ENCODE assay signal across 14 cellular contexts in the genomic region with DNA sequence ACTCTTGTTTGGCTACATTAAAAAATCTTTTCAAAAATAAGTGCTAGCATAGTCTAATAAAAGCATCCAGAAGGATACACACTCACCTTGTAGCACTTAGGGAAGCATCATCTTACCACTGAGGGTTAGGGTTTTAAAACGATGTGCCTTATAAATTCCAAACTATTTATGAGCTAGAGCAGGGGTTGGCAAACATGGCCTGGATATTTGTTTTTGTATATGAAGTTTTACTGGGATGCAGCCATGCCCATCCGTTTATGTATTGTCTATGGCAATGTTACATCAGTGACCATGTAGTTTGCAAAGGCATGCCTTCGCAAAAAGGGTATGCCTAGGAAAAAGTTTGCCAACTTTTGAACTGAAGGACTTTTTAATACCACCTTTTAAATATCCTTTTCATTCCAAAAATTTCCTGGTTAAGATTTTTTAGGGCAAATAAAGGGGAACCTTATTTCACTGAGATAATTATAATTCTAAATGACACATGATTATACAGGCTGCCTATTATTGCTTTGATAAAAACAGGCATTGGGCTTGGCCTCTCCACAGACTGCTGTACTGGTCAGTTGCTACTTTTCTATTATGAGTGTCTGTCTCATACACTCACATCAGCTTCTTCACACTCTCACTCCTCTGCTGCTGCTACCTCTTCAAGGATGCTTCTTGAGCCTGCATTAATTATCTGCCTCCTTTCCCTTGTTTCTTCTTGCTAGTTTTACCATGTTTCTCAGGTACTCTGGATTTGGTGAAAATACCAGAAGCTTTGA. TPM values are rescaled to one million over a fixed set of nuclear protein-coding genes. Genes with fewer than 3 reads are reported as not detected.
DNase-seq lines count a peak whose midpoint lies in the region; ATAC-seq and TF ChIP-seq lines count a peak whose summit lies in the region.
"Had no signal": no experiment of that assay in that cellular context is flagged by ENCODE, and none has a peak within 500 bp of the region (broad histone marks: within the 10 kb centered on the region; RNA-seq: fewer than 3 reads in every experiment).

No MANE protein-coding gene starts in this region.

- peaks cover 26% of the 10 kb centered on the region for H3K4me1 Mint-ChIP-seq in WTC11
- peaks cover 5% of the 10 kb centered on the region for H3K4me1 Mint-ChIP-seq in nephron progenitor cell

- H3K9me3 Mint-ChIP-seq in WTC11 = no peaks in the 10 kb centered on the region
- H3K9me3 Mint-ChIP-seq in nephron progenitor cell = no peaks in the 10 kb centered on the region
- H3K9me3 Mint-ChIP-seq: CD4-positive, alpha-beta memory T cell had no signal

- H3K4me3 ChIP-seq in right cardiac atrium (ENCODE audit: low read length) = no peak overlapping the region
- H3K4me3 ChIP-seq: HAP-1 had no signal

- POLR2A ChIA-PET in WTC11 (lab: Charles Lee) = no interaction called here

- no peak for DNase-seq in left ventricle myocardium superior
- DNase-seq in right cardiac atrium = no peak
- DNase-seq in DMS79 treated with DMSO at 0.1 percent for 48 hours (lab: John Stamatoyannopoulos, UW) = peak; percentile 25
- DNase-seq in WTC11 (ENCODE audit: low spot score) = no peak
- no peak for DNase-seq in nephron progenitor cell
- DNase-seq in mucosa of gallbladder (ENCODE audit: low spot score) = no peak
- no peak for DNase-seq in NCI-H146 (lab: John Stamatoyannopoulos, UW)
- DNase-seq in T-helper 1 cell = no peak
- DNase-seq: BE2C; CD4-positive, alpha-beta memory T cell; DMS153; GF-D8 had no signal

- intact Hi-C loops in left ventricle myocardium superior (cut with micrococcal nuclease) = no loop called here
- intact Hi-C loops in right cardiac atrium (cut with DNase I) = no loop called here

- H3K27me3 Mint-ChIP-seq in WTC11 (ENCODE audit: low read depth) = no peaks in the 10 kb centered on the region
- no peaks in the 10 kb centered on the region for H3K27me3 Mint-ChIP-seq in nephron progenitor cell (ENCODE audit: low read depth, poor library complexity)
- H3K27me3 Mint-ChIP-seq: CD4-positive, alpha-beta memory T cell had no signal

- peaks cover 3% of the 10 kb centered on the region for H3K4me1 ChIP-seq in right cardiac atrium (ENCODE audit: control insufficient read depth, insufficient read depth, low read length)
- H3K4me1 ChIP-seq: BE2C had no signal

- no peak overlapping the region for H3K27ac ChIP-seq in right cardiac atrium (ENCODE audit: low read length)
- H3K27ac ChIP-seq: C4-2B had no signal

- H3K27me3 ChIP-seq in right cardiac atrium (ENCODE audit: control insufficient read depth, insufficient read depth) = no peaks in the 10 kb centered on the region
- H3K27me3 ChIP-seq: BE2C had no signal

- WGBS in right cardiac atrium = 81% methylated on average over 3 of the region's 3 CpGs

- no peaks in the 10 kb centered on the region for H3K9me3 ChIP-seq in right cardiac atrium (ENCODE audit: control insufficient read depth, low read length)
- H3K9me3 ChIP-seq: BE2C, HAP-1 had no signal

- ATAC-seq in left ventricle myocardium superior (peak; percentile 22), right cardiac atrium (no peak), WTC11 (no peak)

- CTCF ChIA-PET in WTC11 (lab: Charles Lee) = no interaction called here

- H3K4me3 Mint-ChIP-seq in WTC11 = no peak overlapping the region
- H3K4me3 Mint-ChIP-seq in nephron progenitor cell = no peak overlapping the region
- H3K4me3 Mint-ChIP-seq: CD4-positive, alpha-beta memory T cell had no signal

- TF ChIP-seq CTCF in WTC11 (IDR thresholded peaks at IDR 0.05) (no peak), nephron progenitor cell (IDR thresholded peaks at IDR 0.05) (no peak)

- H3K27ac Mint-ChIP-seq in WTC11 (peak overlapping the region; percentile 47; the same call in 1 of the 2 replicates), nephron progenitor cell (peak overlapping the region; percentile 7)

- H3K36me3 Mint-ChIP-seq in WTC11 (peaks cover 20% of the 10 kb centered on the region), nephron progenitor cell (ENCODE audit: low read depth) (peaks cover 46% of the 10 kb centered on the region)

TF ChIP-seq in WTC11, 78 proteins besides CTCF, POLR2A, EP300 and RAD21:
- no peak for TF ChIP-seq TP53 (CRISPR knock-in tag; IDR thresholded peaks at IDR 0.05)
- TF ChIP-seq, protein P1, sequence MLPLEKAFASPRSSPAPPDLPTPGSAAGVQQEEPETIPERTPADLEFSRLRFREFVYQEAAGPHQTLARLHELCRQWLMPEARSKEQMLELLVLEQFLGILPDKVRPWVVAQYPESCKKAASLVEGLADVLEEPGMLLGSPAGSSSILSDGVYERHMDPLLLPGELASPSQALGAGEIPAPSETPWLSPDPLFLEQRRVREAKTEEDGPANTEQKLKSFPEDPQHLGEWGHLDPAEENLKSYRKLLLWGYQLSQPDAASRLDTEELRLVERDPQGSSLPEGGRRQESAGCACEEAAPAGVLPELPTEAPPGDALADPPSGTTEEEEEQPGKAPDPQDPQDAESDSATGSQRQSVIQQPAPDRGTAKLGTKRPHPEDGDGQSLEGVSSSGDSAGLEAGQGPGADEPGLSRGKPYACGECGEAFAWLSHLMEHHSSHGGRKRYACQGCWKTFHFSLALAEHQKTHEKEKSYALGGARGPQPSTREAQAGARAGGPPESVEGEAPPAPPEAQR (CRISPR knock-in tag; IDR thresholded peaks at IDR 0.05) = no peak
- no peak for TF ChIP-seq TEAD1 (CRISPR knock-in tag; IDR thresholded peaks at IDR 0.05)
- no peak for TF ChIP-seq ZBTB21 (CRISPR knock-in tag; IDR thresholded peaks at IDR 0.05; ENCODE audit: borderline replicate concordance)
- no peak for TF ChIP-seq RORB (CRISPR knock-in tag; IDR thresholded peaks at IDR 0.05)
- no peak for TF ChIP-seq ZNF416 (CRISPR knock-in tag; IDR thresholded peaks at IDR 0.05)
- TF ChIP-seq ZNF263 (CRISPR knock-in tag; IDR thresholded peaks at IDR 0.05; ENCODE audit: low read depth) = no peak
- TF ChIP-seq, protein P2, sequence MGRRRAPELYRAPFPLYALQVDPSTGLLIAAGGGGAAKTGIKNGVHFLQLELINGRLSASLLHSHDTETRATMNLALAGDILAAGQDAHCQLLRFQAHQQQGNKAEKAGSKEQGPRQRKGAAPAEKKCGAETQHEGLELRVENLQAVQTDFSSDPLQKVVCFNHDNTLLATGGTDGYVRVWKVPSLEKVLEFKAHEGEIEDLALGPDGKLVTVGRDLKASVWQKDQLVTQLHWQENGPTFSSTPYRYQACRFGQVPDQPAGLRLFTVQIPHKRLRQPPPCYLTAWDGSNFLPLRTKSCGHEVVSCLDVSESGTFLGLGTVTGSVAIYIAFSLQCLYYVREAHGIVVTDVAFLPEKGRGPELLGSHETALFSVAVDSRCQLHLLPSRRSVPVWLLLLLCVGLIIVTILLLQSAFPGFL (CRISPR knock-in tag; IDR thresholded peaks at IDR 0.05; ENCODE audit: borderline replicate concordance) = no peak
- TF ChIP-seq, protein P3, sequence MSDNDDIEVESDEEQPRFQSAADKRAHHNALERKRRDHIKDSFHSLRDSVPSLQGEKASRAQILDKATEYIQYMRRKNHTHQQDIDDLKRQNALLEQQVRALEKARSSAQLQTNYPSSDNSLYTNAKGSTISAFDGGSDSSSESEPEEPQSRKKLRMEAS (CRISPR knock-in tag; IDR thresholded peaks at IDR 0.05) = no peak
- TF ChIP-seq, protein P4, sequence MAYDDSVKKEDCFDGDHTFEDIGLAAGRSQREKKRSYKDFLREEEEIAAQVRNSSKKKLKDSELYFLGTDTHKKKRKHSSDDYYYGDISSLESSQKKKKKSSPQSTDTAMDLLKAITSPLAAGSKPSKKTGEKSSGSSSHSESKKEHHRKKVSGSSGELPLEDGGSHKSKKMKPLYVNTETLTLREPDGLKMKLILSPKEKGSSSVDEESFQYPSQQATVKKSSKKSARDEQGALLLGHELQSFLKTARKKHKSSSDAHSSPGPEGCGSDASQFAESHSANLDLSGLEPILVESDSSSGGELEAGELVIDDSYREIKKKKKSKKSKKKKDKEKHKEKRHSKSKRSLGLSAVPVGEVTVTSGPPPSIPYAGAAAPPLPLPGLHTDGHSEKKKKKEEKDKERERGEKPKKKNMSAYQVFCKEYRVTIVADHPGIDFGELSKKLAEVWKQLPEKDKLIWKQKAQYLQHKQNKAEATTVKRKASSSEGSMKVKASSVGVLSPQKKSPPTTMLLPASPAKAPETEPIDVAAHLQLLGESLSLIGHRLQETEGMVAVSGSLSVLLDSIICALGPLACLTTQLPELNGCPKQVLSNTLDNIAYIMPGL (CRISPR knock-in tag; IDR thresholded peaks at IDR 0.05) = no peak
- TF ChIP-seq, protein P5, sequence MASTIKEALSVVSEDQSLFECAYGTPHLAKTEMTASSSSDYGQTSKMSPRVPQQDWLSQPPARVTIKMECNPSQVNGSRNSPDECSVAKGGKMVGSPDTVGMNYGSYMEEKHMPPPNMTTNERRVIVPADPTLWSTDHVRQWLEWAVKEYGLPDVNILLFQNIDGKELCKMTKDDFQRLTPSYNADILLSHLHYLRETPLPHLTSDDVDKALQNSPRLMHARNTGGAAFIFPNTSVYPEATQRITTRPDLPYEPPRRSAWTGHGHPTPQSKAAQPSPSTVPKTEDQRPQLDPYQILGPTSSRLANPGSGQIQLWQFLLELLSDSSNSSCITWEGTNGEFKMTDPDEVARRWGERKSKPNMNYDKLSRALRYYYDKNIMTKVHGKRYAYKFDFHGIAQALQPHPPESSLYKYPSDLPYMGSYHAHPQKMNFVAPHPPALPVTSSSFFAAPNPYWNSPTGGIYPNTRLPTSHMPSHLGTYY (CRISPR knock-in tag; IDR thresholded peaks at IDR 0.05) = no peak
- TF ChIP-seq SMAD3 (CRISPR knock-in tag; IDR thresholded peaks at IDR 0.05; ENCODE audit: borderline replicate concordance) = no peak

RNA-seq across cellular contexts. Expression of a gene that starts 30.7 kb away (rescaled TPM):
- total RNA-seq in left ventricle myocardium superior (75.2 TPM), right cardiac atrium (100 to 1,000 TPM; 113 to 128 (median 123) TPM), WTC11 (2021) (91.1 to 92.8 TPM (median 92.5 TPM) in 3 replicates), mucosa of gallbladder (110 TPM)
- 64.6 TPM for polyA plus RNA-seq in right cardiac atrium
